Comparison of ENCODE assay signal across 1 cellular context in the genomic region with DNA sequence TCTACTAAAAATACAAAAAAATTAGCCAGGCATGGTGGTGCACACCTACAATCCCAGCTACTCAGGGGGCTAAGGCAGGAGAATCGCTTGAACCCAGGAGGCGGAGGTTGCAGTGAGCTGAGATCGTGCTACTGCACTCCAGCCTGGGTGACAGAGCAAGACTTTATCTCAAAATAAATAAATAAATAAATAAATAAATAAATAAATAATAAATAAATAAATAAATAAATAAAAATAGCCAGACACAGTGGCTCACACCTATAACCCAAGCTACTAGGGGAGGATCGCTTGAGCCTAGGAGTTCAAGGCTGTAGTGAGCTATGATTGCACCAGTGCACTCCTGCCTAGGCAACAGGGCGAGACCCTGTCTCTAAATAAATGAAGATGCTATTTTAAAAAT.
TF ChIP-seq lines count a peak whose summit lies in the region.

No MANE protein-coding gene starts in this region.

TF ChIP-seq in HEK293, 187 proteins besides CTCF, POLR2A, EP300 and RAD21 (continued from another document):
- TF ChIP-seq ZNF510 (tag by site-specific recombination; IDR thresholded peaks at IDR 0.05; ENCODE audit: insufficient replicate concordance) (peak; percentile 35), ZNF292 (tag by site-specific recombination; IDR thresholded peaks at IDR 0.05; ENCODE audit: borderline replicate concordance, low read depth) (0 out of 2 replicates have a peak, but pooled peaks have one; percentile 25), GLI2 (tag by site-specific recombination; IDR thresholded peaks at IDR 0.05; ENCODE audit: borderline replicate concordance, low read depth) (peak; percentile 34; the same call in 1 of the 2 replicates), ZXDB (tag by site-specific recombination; IDR thresholded peaks at IDR 0.05) (0 out of 2 replicates have a peak, but pooled peaks have one; percentile 42), ZNF558 (tag by site-specific recombination; IDR thresholded peaks at IDR 0.05) (peak; percentile 61)
- TF ChIP-seq, protein P1, sequence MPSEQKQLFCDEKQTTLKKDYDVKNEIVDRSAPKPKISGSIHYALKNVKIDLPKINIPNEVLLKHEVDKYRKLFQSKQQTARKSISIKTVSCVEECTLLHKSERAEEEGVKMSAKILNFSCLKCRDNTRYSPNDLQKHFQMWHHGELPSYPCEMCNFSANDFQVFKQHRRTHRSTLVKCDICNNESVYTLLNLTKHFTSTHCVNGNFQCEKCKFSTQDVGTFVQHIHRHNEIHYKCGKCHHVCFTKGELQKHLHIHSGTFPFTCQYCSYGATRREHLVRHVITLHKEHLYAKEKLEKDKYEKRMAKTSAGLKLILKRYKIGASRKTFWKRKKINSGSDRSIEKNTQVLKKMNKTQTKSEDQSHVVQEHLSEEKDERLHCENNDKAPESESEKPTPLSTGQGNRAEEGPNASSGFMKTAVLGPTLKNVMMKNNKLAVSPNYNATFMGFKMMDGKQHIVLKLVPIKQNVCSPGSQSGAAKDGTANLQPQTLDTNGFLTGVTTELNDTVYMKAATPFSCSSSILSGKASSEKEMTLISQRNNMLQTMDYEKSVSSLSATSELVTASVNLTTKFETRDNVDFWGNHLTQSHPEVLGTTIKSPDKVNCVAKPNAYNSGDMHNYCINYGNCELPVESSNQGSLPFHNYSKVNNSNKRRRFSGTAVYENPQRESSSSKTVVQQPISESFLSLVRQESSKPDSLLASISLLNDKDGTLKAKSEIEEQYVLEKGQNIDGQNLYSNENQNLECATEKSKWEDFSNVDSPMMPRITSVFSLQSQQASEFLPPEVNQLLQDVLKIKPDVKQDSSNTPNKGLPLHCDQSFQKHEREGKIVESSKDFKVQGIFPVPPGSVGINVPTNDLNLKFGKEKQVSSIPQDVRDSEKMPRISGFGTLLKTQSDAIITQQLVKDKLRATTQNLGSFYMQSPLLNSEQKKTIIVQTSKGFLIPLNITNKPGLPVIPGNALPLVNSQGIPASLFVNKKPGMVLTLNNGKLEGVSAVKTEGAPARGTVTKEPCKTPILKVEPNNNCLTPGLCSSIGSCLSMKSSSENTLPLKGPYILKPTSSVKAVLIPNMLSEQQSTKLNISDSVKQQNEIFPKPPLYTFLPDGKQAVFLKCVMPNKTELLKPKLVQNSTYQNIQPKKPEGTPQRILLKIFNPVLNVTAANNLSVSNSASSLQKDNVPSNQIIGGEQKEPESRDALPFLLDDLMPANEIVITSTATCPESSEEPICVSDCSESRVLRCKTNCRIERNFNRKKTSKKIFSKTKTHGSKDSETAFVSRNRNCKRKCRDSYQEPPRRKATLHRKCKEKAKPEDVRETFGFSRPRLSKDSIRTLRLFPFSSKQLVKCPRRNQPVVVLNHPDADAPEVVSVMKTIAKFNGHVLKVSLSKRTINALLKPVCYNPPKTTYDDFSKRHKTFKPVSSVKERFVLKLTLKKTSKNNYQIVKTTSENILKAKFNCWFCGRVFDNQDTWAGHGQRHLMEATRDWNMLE (tag by site-specific recombination; conservative IDR thresholded peaks at IDR 0.05; ENCODE audit: low read depth) = peak; percentile 91
- TF ChIP-seq, protein P2, sequence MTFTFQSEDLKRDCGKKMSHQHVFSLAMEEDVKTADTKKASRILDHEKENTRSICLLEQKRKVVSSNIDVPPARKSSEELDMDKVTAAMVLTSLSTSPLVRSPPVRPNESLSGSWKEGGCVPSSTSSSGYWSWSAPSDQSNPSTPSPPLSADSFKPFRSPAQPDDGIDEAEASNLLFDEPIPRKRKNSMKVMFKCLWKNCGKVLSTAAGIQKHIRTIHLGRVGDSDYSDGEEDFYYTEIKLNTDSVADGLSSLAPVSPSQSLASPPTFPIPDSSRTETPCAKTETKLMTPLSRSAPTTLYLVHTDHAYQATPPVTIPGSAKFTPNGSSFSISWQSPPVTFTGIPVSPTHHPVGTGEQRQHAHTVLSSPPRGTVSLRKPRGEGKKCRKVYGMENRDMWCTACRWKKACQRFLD (tag by site-specific recombination; IDR thresholded peaks at IDR 0.05) = 0 out of 2 replicates have a peak, but pooled peaks have one; percentile 19
- TF ChIP-seq, protein P3, sequence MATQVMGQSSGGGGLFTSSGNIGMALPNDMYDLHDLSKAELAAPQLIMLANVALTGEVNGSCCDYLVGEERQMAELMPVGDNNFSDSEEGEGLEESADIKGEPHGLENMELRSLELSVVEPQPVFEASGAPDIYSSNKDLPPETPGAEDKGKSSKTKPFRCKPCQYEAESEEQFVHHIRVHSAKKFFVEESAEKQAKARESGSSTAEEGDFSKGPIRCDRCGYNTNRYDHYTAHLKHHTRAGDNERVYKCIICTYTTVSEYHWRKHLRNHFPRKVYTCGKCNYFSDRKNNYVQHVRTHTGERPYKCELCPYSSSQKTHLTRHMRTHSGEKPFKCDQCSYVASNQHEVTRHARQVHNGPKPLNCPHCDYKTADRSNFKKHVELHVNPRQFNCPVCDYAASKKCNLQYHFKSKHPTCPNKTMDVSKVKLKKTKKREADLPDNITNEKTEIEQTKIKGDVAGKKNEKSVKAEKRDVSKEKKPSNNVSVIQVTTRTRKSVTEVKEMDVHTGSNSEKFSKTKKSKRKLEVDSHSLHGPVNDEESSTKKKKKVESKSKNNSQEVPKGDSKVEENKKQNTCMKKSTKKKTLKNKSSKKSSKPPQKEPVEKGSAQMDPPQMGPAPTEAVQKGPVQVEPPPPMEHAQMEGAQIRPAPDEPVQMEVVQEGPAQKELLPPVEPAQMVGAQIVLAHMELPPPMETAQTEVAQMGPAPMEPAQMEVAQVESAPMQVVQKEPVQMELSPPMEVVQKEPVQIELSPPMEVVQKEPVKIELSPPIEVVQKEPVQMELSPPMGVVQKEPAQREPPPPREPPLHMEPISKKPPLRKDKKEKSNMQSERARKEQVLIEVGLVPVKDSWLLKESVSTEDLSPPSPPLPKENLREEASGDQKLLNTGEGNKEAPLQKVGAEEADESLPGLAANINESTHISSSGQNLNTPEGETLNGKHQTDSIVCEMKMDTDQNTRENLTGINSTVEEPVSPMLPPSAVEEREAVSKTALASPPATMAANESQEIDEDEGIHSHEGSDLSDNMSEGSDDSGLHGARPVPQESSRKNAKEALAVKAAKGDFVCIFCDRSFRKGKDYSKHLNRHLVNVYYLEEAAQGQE (tag by site-specific recombination; IDR thresholded peaks at IDR 0.05) = peak; percentile 71
- TF ChIP-seq, protein P4, sequence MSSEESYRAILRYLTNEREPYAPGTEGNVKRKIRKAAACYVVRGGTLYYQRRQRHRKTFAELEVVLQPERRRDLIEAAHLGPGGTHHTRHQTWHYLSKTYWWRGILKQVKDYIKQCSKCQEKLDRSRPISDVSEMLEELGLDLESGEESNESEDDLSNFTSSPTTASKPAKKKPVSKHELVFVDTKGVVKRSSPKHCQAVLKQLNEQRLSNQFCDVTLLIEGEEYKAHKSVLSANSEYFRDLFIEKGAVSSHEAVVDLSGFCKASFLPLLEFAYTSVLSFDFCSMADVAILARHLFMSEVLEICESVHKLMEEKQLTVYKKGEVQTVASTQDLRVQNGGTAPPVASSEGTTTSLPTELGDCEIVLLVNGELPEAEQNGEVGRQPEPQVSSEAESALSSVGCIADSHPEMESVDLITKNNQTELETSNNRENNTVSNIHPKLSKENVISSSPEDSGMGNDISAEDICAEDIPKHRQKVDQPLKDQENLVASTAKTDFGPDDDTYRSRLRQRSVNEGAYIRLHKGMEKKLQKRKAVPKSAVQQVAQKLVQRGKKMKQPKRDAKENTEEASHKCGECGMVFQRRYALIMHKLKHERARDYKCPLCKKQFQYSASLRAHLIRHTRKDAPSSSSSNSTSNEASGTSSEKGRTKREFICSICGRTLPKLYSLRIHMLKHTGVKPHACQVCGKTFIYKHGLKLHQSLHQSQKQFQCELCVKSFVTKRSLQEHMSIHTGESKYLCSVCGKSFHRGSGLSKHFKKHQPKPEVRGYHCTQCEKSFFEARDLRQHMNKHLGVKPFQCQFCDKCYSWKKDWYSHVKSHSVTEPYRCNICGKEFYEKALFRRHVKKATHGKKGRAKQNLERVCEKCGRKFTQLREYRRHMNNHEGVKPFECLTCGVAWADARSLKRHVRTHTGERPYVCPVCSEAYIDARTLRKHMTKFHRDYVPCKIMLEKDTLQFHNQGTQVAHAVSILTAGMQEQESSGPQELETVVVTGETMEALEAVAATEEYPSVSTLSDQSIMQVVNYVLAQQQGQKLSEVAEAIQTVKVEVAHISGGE (tag by site-specific recombination; conservative IDR thresholded peaks at IDR 0.05; ENCODE audit: low read depth) = peak; percentile 68; the same call in 1 of the 2 replicates
TF ChIP-seq in HEK293: peak in this region for 26; not testable (repeated sequence) for 161.
